In the genomic region with DNA sequence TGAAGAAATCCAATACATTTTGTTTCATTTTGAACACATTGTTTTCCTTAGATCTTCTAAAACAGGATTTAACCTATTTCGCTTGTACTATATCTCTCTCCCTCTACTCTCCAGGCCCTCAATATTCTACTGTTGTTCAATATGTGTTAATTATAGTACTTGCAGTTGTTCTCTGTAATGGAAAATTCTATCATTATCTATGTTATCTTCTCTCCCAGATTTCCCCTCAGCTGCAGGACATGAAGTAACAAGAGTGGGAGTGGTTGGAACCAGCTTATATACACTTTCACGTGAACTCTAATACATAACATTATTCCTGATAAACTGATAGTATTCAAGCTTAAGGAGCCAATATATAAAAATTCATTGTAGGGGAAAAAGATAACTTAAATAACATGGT, we compare ENCODE assay signal across 18 cellular contexts.
"Had no signal": no experiment of that assay in that cellular context is flagged by ENCODE, and none has a peak within 500 bp of the region (broad histone marks: within the 10 kb centered on the region; RNA-seq: fewer than 3 reads in every experiment).

No MANE protein-coding gene starts in this region.

- H3K27me3 ChIP-seq: neural progenitor cell, ovary, tibial artery, uterus had no signal

- FAIRE-seq: frontal cortex had no signal

- H3K4me3 ChIP-seq: coronary artery, lung, neural progenitor cell, ovary, tibial artery, uterus had no signal

- H3K4me2 ChIP-seq: neural progenitor cell had no signal

- H3K4me1 ChIP-seq: neural progenitor cell, tibial artery, uterus had no signal

- H3K9me3 ChIP-seq: ovary, tibial artery, uterus had no signal

- H3K27ac ChIP-seq: coronary artery, neural progenitor cell, ovary, tibial artery, uterus, WERI-Rb-1 had no signal

- DNase-seq: activated CD4-positive, alpha-beta memory T cell treated with anti-CD3 and anti-CD28 coated beads, Interleukin-2, amount 10 ng/mL, durations not matched to agents 7 days and 5 days; activated CD4-positive, alpha-beta T cell treated with anti-CD3 and anti-CD28 coated beads for 36 hours; activated gamma-delta T cell; activated T-cell treated with anti-CD3 and anti-CD28 coated beads, Interleukin-2, amount 50 U/mL, for 48 hours; amniotic stem cell; effector CD8-positive, alpha-beta T cell; ovary; T-cell; T-helper 9 cell; tibial artery; uterus; WERI-Rb-1 had no signal

- ATAC-seq: activated CD4-positive, alpha-beta T cell treated with anti-CD3 and anti-CD28 coated beads for 36 hours; activated naive CD4-positive, alpha-beta T cell treated with anti-CD3 and anti-CD28 coated beads, Interleukin-2, amount 50 U/mL, for 72 hours; stimulated activated effector memory CD8-positive, alpha-beta T cell treated with anti-CD3 and anti-CD28 coated beads, Interleukin-12 subunit alpha, Interleukin-12 subunit beta, amount 100 ng/mL, for 72 hours; T-cell had no signal

- H3K36me3 ChIP-seq: neural progenitor cell, ovary, tibial artery, uterus, WERI-Rb-1 had no signal
